Comparison of ENCODE assay signal across 1 cellular context in genomic region chr16:71867934-71868333, GRCh38.
TF ChIP-seq lines count a peak whose summit lies in the region.

No MANE protein-coding gene starts in this region.

TF ChIP-seq in HCT116, 20 proteins besides CTCF, POLR2A, EP300 and RAD21 (continued from another document):
- TF ChIP-seq EZH2 (IDR thresholded peaks at IDR 0.05) (no peak), CBX3 (IDR thresholded peaks at IDR 0.05; ENCODE audit: low read depth) (no peak), ELF1 (IDR thresholded peaks at IDR 0.05; ENCODE audit: borderline replicate concordance, low read depth) (no peak)
